1 cellular context compared by ENCODE assay signal in the genomic region with DNA sequence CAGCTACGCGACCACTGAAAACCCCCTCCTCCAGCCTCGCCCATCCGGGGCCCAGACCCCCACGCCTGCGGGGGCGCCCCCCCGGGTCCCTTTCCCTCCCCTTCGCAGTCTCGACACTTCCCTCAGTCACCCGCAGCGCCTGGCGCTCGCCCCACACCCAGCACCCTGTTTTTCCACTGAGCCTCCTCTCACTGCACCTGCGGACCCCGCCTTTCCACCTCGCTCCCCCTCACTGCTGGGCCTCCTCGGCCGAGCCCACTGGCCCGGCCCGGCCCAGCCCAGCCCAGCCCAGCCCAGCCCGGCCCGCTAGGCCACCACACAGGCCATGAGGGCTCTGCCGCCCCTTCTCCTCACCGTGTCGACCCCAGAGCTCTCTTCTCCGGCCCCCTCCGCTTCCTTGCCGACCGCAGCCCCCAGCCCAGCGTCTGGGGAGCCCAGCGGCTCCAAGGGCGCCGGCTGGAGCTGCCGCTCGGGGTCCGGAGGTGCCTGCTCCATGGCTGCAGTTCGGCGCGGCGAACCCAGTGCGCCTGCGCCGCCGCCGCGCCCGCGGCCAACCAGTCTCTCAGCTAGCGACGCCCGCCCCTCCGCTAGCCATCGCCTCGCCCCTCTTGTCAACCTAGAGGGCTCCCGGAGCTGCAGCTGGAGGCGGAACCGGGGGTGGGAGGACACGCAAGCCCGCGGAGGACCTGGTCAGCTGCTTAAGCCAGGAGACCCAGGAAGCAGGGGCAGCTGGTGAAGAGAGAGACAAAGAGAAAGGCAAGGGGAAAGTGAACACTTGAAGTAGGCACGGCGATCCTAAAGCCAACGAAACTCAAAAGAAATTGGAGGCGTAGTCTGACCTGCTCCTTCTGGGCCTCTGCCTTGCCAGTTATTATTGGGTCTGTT.
TF ChIP-seq lines count a peak whose summit lies in the region.

Gene SNX4 (minus strand): TSS at position 525 of the 885 bp plus-strand sequence. CDS start 30 bp downstream, at position 495.

TF ChIP-seq in HepG2, 621 proteins besides CTCF, POLR2A, EP300 and RAD21 (continued from another document and continues in another):
- TF ChIP-seq, protein P1, sequence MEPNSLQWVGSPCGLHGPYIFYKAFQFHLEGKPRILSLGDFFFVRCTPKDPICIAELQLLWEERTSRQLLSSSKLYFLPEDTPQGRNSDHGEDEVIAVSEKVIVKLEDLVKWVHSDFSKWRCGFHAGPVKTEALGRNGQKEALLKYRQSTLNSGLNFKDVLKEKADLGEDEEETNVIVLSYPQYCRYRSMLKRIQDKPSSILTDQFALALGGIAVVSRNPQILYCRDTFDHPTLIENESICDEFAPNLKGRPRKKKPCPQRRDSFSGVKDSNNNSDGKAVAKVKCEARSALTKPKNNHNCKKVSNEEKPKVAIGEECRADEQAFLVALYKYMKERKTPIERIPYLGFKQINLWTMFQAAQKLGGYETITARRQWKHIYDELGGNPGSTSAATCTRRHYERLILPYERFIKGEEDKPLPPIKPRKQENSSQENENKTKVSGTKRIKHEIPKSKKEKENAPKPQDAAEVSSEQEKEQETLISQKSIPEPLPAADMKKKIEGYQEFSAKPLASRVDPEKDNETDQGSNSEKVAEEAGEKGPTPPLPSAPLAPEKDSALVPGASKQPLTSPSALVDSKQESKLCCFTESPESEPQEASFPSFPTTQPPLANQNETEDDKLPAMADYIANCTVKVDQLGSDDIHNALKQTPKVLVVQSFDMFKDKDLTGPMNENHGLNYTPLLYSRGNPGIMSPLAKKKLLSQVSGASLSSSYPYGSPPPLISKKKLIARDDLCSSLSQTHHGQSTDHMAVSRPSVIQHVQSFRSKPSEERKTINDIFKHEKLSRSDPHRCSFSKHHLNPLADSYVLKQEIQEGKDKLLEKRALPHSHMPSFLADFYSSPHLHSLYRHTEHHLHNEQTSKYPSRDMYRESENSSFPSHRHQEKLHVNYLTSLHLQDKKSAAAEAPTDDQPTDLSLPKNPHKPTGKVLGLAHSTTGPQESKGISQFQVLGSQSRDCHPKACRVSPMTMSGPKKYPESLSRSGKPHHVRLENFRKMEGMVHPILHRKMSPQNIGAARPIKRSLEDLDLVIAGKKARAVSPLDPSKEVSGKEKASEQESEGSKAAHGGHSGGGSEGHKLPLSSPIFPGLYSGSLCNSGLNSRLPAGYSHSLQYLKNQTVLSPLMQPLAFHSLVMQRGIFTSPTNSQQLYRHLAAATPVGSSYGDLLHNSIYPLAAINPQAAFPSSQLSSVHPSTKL (CRISPR knock-in tag; IDR thresholded peaks at IDR 0.05), result peak; percentile 48
- TF ChIP-seq GATA4 (IDR thresholded peaks at IDR 0.05; ENCODE audit: borderline replicate concordance, low read depth) (peak; percentile 26; the same call in 1 of the 2 replicates), U2AF2 (IDR thresholded peaks at IDR 0.05; ENCODE audit: low read depth, low read length) (no peak), SP1 (IDR thresholded peaks at IDR 0.05) (no peak), SP1 (CRISPR knock-in tag; IDR thresholded peaks at IDR 0.05) (peak; percentile 53; the same call in 1 of the 2 replicates), PCBP1 (IDR thresholded peaks at IDR 0.05; ENCODE audit: borderline replicate concordance, low read depth, low read length) (no peak), ZNF878 (CRISPR knock-in tag; IDR thresholded peaks at IDR 0.05) (no peak), HNRNPH1 (optimal IDR thresholded peaks at IDR 0.05; ENCODE audit: low read depth, low read length) (no peak), ZNF503 (CRISPR knock-in tag; IDR thresholded peaks at IDR 0.05) (no peak), ZNF883 (CRISPR knock-in tag; IDR thresholded peaks at IDR 0.05; ENCODE audit: not compliant biosample characterization) (no peak), ZNF180 (CRISPR knock-in tag; IDR thresholded peaks at IDR 0.05; ENCODE audit: borderline replicate concordance, low read depth) (no peak), ZNF839 (CRISPR knock-in tag; IDR thresholded peaks at IDR 0.05; ENCODE audit: borderline replicate concordance) (no peak), RXRB (CRISPR knock-in tag; IDR thresholded peaks at IDR 0.05; ENCODE audit: borderline replicate concordance) (0 out of 2 replicates have a peak, but pooled peaks have one; percentile 4), ELK4 (CRISPR knock-in tag; IDR thresholded peaks at IDR 0.05; ENCODE audit: borderline replicate concordance) (no peak), ZXDC (CRISPR knock-in tag; IDR thresholded peaks at IDR 0.05) (no peak), RXRA (CRISPR knock-in tag; IDR thresholded peaks at IDR 0.05) (peak; percentile 23; the same call in 1 of the 2 replicates), CEBPG (CRISPR knock-in tag; IDR thresholded peaks at IDR 0.05) (no peak), ONECUT2 (CRISPR knock-in tag; IDR thresholded peaks at IDR 0.05) (no peak), ZNF775 (CRISPR knock-in tag; IDR thresholded peaks at IDR 0.05; ENCODE audit: borderline replicate concordance) (no peak), ATAD3A (CRISPR knock-in tag; IDR thresholded peaks at IDR 0.05) (no peak), POLR2G (IDR thresholded peaks at IDR 0.05; ENCODE audit: low read depth, low read length) (peak; percentile 90), ZNF724P (CRISPR knock-in tag; IDR thresholded peaks at IDR 0.05; ENCODE audit: borderline replicate concordance) (0 out of 2 replicates have a peak, but pooled peaks have one; percentile 22), ZNF468 (CRISPR knock-in tag; IDR thresholded peaks at IDR 0.05) (no peak)
- TF ChIP-seq, protein P2, sequence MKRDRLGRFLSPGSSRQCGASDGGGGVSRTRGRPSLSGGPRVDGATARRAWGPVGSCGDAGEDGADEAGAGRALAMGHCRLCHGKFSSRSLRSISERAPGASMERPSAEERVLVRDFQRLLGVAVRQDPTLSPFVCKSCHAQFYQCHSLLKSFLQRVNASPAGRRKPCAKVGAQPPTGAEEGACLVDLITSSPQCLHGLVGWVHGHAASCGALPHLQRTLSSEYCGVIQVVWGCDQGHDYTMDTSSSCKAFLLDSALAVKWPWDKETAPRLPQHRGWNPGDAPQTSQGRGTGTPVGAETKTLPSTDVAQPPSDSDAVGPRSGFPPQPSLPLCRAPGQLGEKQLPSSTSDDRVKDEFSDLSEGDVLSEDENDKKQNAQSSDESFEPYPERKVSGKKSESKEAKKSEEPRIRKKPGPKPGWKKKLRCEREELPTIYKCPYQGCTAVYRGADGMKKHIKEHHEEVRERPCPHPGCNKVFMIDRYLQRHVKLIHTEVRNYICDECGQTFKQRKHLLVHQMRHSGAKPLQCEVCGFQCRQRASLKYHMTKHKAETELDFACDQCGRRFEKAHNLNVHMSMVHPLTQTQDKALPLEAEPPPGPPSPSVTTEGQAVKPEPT (CRISPR knock-in tag; IDR thresholded peaks at IDR 0.05; ENCODE audit: low read depth), result no peak
- TF ChIP-seq, protein P3, sequence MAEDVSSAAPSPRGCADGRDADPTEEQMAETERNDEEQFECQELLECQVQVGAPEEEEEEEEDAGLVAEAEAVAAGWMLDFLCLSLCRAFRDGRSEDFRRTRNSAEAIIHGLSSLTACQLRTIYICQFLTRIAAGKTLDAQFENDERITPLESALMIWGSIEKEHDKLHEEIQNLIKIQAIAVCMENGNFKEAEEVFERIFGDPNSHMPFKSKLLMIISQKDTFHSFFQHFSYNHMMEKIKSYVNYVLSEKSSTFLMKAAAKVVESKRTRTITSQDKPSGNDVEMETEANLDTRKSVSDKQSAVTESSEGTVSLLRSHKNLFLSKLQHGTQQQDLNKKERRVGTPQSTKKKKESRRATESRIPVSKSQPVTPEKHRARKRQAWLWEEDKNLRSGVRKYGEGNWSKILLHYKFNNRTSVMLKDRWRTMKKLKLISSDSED (CRISPR knock-in tag; IDR thresholded peaks at IDR 0.05), result 0 out of 2 replicates have a peak, but pooled peaks have one; percentile 61
- TF ChIP-seq, protein P4, sequence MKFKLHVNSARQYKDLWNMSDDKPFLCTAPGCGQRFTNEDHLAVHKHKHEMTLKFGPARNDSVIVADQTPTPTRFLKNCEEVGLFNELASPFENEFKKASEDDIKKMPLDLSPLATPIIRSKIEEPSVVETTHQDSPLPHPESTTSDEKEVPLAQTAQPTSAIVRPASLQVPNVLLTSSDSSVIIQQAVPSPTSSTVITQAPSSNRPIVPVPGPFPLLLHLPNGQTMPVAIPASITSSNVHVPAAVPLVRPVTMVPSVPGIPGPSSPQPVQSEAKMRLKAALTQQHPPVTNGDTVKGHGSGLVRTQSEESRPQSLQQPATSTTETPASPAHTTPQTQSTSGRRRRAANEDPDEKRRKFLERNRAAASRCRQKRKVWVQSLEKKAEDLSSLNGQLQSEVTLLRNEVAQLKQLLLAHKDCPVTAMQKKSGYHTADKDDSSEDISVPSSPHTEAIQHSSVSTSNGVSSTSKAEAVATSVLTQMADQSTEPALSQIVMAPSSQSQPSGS (CRISPR knock-in tag; IDR thresholded peaks at IDR 0.05), result 0 out of 2 replicates have a peak, but pooled peaks have one; percentile 19
- TF ChIP-seq, protein P5, sequence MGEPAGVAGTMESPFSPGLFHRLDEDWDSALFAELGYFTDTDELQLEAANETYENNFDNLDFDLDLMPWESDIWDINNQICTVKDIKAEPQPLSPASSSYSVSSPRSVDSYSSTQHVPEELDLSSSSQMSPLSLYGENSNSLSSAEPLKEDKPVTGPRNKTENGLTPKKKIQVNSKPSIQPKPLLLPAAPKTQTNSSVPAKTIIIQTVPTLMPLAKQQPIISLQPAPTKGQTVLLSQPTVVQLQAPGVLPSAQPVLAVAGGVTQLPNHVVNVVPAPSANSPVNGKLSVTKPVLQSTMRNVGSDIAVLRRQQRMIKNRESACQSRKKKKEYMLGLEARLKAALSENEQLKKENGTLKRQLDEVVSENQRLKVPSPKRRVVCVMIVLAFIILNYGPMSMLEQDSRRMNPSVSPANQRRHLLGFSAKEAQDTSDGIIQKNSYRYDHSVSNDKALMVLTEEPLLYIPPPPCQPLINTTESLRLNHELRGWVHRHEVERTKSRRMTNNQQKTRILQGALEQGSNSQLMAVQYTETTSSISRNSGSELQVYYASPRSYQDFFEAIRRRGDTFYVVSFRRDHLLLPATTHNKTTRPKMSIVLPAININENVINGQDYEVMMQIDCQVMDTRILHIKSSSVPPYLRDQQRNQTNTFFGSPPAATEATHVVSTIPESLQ (CRISPR knock-in tag; conservative IDR thresholded peaks at IDR 0.05), result no peak
- TF ChIP-seq, protein P6, sequence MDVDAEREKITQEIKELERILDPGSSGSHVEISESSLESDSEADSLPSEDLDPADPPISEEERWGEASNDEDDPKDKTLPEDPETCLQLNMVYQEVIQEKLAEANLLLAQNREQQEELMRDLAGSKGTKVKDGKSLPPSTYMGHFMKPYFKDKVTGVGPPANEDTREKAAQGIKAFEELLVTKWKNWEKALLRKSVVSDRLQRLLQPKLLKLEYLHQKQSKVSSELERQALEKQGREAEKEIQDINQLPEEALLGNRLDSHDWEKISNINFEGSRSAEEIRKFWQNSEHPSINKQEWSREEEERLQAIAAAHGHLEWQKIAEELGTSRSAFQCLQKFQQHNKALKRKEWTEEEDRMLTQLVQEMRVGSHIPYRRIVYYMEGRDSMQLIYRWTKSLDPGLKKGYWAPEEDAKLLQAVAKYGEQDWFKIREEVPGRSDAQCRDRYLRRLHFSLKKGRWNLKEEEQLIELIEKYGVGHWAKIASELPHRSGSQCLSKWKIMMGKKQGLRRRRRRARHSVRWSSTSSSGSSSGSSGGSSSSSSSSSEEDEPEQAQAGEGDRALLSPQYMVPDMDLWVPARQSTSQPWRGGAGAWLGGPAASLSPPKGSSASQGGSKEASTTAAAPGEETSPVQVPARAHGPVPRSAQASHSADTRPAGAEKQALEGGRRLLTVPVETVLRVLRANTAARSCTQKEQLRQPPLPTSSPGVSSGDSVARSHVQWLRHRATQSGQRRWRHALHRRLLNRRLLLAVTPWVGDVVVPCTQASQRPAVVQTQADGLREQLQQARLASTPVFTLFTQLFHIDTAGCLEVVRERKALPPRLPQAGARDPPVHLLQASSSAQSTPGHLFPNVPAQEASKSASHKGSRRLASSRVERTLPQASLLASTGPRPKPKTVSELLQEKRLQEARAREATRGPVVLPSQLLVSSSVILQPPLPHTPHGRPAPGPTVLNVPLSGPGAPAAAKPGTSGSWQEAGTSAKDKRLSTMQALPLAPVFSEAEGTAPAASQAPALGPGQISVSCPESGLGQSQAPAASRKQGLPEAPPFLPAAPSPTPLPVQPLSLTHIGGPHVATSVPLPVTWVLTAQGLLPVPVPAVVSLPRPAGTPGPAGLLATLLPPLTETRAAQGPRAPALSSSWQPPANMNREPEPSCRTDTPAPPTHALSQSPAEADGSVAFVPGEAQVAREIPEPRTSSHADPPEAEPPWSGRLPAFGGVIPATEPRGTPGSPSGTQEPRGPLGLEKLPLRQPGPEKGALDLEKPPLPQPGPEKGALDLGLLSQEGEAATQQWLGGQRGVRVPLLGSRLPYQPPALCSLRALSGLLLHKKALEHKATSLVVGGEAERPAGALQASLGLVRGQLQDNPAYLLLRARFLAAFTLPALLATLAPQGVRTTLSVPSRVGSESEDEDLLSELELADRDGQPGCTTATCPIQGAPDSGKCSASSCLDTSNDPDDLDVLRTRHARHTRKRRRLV (CRISPR knock-in tag; IDR thresholded peaks at IDR 0.05), result no peak
